35 cellular contexts compared by ENCODE assay signal in the genomic region with DNA sequence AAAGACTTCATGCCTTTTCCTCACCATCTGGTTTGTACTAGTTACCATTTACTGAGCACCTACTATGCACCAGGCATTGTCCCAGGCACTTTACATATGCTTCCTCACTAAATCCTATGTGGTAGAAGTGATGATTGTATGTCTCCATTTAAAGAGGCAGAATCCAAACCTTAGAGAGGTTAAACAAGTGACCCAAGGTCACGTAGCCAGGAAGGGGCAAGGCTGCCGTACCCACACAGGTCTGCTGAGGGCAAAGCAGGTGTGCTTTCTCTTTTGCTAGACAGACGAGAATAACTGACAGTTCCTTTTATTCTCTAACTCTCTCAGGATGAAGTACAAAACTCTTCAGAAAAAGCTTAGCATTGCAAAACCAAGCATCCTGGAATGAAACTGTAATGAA.
"Had no signal": no experiment of that assay in that cellular context is flagged by ENCODE, and none has a peak within 500 bp of the region (broad histone marks: within the 10 kb centered on the region; RNA-seq: fewer than 3 reads in every experiment).

No MANE protein-coding gene starts in this region.

- H3K4me2 ChIP-seq: KMS-11 had no signal

- H3K36me3 ChIP-seq: MG63 had no signal

- H3K4me3 ChIP-seq: MG63 had no signal

- H3K9me3 ChIP-seq: MG63 had no signal

- H3K27me3 ChIP-seq: MG63 had no signal

- DNase-seq: Karpas-422, Kasumi-1, KG1, MG63, MV-4-11, NCI-H1048, NCI-H1092, NCI-H1092 treated with DMSO at 0.1 percent for 48 hours, NCI-H1105, NCI-H1105 treated with DMSO at 0.1 percent for 48 hours, NCI-H1417, NCI-H1417 treated with DMSO at 0.1 percent for 48 hours, NCI-H1436, NCI-H1436 treated with DMSO at 0.1 percent for 48 hours, NCI-H146, NCI-H1694, NCI-H1694 treated with DMSO at 0.1 percent for 48 hours, NCI-H187, NCI-H187 treated with DMSO at 0.1 percent for 48 hours, NCI-H1930, NCI-H2029, NCI-H2029 treated with DMSO at 0.1 percent for 48 hours, NCI-H2081, NCI-H2081 treated with DMSO at 0.1 percent for 48 hours, NCI-H2107, NCI-H2171, NCI-H2171 treated with DMSO at 0.1 percent for 48 hours, NCI-H2227 treated with DMSO at 0.1 percent for 48 hours, NCI-H226, NCI-H345, NCI-H446, NCI-H446 treated with DMSO at 0.1 percent for 48 hours, NCI-H510A, NCI-H510A treated with DMSO at 0.1 percent for 48 hours had no signal

- H3K9ac ChIP-seq: KMS-11 had no signal

- H3K27ac ChIP-seq: KMS-11 had no signal
